Comparison of ENCODE assay signal across 21 cellular contexts in the genomic region with DNA sequence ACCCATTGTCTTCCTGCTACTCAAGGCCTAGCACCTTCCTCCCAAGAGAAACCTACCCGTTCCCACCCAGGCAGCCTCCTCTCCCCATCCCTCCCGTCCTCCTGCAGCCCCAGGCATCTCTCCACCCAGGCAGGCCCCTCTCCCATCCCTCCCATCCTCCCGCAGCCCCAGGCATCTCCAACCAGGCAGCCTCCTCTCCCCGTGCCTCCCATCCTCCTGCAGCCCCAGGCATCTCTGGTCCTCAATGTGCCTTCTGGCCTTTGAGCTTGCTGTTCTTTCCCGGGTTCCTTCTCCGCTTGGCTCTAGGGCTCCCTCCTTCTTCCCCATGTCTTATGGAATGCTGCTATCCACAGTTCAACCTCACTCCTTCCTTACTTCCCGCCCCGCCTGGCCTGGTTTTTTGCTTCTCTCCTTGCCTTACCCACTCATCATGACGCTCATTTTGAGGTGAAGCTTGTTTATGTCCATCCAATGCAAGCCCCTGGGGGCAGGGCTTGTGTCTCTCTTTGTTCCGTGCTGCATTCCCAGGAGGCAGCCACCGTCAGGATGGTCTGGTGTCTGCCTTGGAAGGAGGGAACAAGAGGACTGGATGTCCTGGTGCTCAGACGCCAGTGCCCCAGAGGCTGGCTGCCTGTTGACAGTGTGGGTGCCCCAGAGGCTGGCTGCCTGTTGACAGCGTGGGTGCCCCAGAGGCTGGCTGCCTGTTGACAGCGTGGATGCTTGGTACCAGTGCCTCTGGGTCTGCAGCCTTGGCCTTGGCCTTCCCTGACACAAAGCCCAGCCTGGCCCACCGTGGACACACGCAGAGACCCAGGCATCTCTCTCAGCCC.
A peak's percentile ranks its signal among the peaks of the same experiment; 100 is the strongest.
DNase-seq lines count a peak whose midpoint lies in the region; ATAC-seq and TF ChIP-seq lines count a peak whose summit lies in the region.
"Had no signal": no experiment of that assay in that cellular context is flagged by ENCODE, and none has a peak within 500 bp of the region (broad histone marks: within the 10 kb centered on the region; RNA-seq: fewer than 3 reads in every experiment).

No MANE protein-coding gene starts in this region.

- no peaks in the 10 kb centered on the region for H3K9me3 Mint-ChIP-seq in activated CD4-positive, alpha-beta T cell treated with anti-CD3 and anti-CD28 coated beads, Interleukin-2, amount 10 ng/mL, durations not matched to agents 24 days and 14 days
- no peaks in the 10 kb centered on the region for H3K9me3 Mint-ChIP-seq in T-helper 2 cell treated with Interferon-gamma antibody and Interleukin-4, amounts not matched to agents 5 μg/mL and 100 μg/mL, for 36 hours
- H3K9me3 Mint-ChIP-seq: activated T-helper 1 cell treated with anti-CD3 and anti-CD28 coated beads, Interleukin-12 subunit alpha, Interleukin-12 subunit beta, Interleukin-2, Interleukin-4 antibody, amounts not matched to agents 30 ng/mL and 10 ng/mL and 1 ng/mL, durations not matched to agents 14 hours and 24 hours and 36 hours; dendritic cell treated with granulocyte-macrophage colony-stimulating factor and Interleukin-4, amounts not matched to agents 40 ng/mL and 50 ng/mL, for 4 days had no signal

- H3K27me3 Mint-ChIP-seq in activated CD4-positive, alpha-beta T cell treated with anti-CD3 and anti-CD28 coated beads, Interleukin-2, amount 10 ng/mL, durations not matched to agents 24 days and 14 days, result no peaks in the 10 kb centered on the region
- H3K27me3 Mint-ChIP-seq in T-helper 2 cell treated with Interferon-gamma antibody and Interleukin-4, amounts not matched to agents 5 μg/mL and 100 μg/mL, for 36 hours (ENCODE audit: low read depth), result no peaks in the 10 kb centered on the region
- H3K27me3 Mint-ChIP-seq: dendritic cell treated with granulocyte-macrophage colony-stimulating factor and Interleukin-4, amounts not matched to agents 40 ng/mL and 50 ng/mL, for 4 days had no signal

- H3K36me3 ChIP-seq in lower lobe of right lung (no peaks in the 10 kb centered on the region), suprapubic skin (no peaks in the 10 kb centered on the region)
- H3K36me3 ChIP-seq: ovary had no signal

- 61% methylated on average over 12 of the region's 16 CpGs for WGBS in suprapubic skin

- no peak overlapping the region for H3K27ac Mint-ChIP-seq in activated CD4-positive, alpha-beta T cell treated with anti-CD3 and anti-CD28 coated beads, Interleukin-2, amount 10 ng/mL, durations not matched to agents 24 days and 14 days
- no peak overlapping the region for H3K27ac Mint-ChIP-seq in T-helper 2 cell treated with Interferon-gamma antibody and Interleukin-4, amounts not matched to agents 5 μg/mL and 100 μg/mL, for 36 hours
- H3K27ac Mint-ChIP-seq: activated CD8-positive, alpha-beta T cell treated with anti-CD3 and anti-CD28 coated beads, Interleukin-2, amount 10 ng/mL, durations not matched to agents 7 days and 5 days; activated T-helper 1 cell treated with anti-CD3 and anti-CD28 coated beads, Interleukin-12 subunit alpha, Interleukin-12 subunit beta, Interleukin-2, Interleukin-4 antibody, amounts not matched to agents 30 ng/mL and 10 ng/mL and 1 ng/mL, durations not matched to agents 14 hours and 24 hours and 36 hours; dendritic cell treated with granulocyte-macrophage colony-stimulating factor and Interleukin-4, amounts not matched to agents 40 ng/mL and 50 ng/mL, for 4 days had no signal

- H3K9me3 ChIP-seq in lower lobe of right lung, result no peaks in the 10 kb centered on the region
- H3K9me3 ChIP-seq in suprapubic skin, result no peaks in the 10 kb centered on the region
- H3K9me3 ChIP-seq: ovary had no signal

- no peaks in the 10 kb centered on the region for H3K4me1 Mint-ChIP-seq in activated CD4-positive, alpha-beta T cell treated with anti-CD3 and anti-CD28 coated beads, Interleukin-2, amount 10 ng/mL, durations not matched to agents 24 days and 14 days
- H3K4me1 Mint-ChIP-seq in T-helper 2 cell treated with Interferon-gamma antibody and Interleukin-4, amounts not matched to agents 5 μg/mL and 100 μg/mL, for 36 hours (ENCODE audit: low read depth), result no peaks in the 10 kb centered on the region

- no peak for TF ChIP-seq EP300 in suprapubic skin (IDR thresholded peaks at IDR 0.05)

- H3K27ac ChIP-seq in lower lobe of right lung (no peak overlapping the region), suprapubic skin (no peak overlapping the region)
- H3K27ac ChIP-seq: KMS-11, ovary had no signal

- H3K4me1 ChIP-seq in lower lobe of right lung (peaks cover 14% of the 10 kb centered on the region), suprapubic skin (peaks cover 3% of the 10 kb centered on the region)

- intact Hi-C loops in activated CD4-positive, alpha-beta T cell treated with anti-CD3 and anti-CD28 coated beads, Interleukin-2, amount 10 ng/mL, durations not matched to agents 24 days and 14 days (cut with micrococcal nuclease), result no loop called here
- intact Hi-C loops in lower lobe of right lung (cut with DNase I), result no loop called here

- H3K4me3 ChIP-seq in lower lobe of right lung (no peak overlapping the region), suprapubic skin (no peak overlapping the region)
- H3K4me3 ChIP-seq: lung, ovary had no signal

- no peaks in the 10 kb centered on the region for H3K36me3 Mint-ChIP-seq in activated CD4-positive, alpha-beta T cell treated with anti-CD3 and anti-CD28 coated beads, Interleukin-2, amount 10 ng/mL, durations not matched to agents 24 days and 14 days (ENCODE audit: low read depth)
- H3K36me3 Mint-ChIP-seq in T-helper 2 cell treated with Interferon-gamma antibody and Interleukin-4, amounts not matched to agents 5 μg/mL and 100 μg/mL, for 36 hours (ENCODE audit: low read depth), result no peaks in the 10 kb centered on the region

- no peak for TF ChIP-seq POLR2A in suprapubic skin (IDR thresholded peaks at IDR 0.05)

- DNase-seq in activated CD4-positive, alpha-beta T cell treated with anti-CD3 and anti-CD28 coated beads, Interleukin-2, amount 10 ng/mL, durations not matched to agents 24 days and 14 days, result peak; percentile 35
- no peak for DNase-seq in activated CD4-positive, alpha-beta T cell treated with anti-CD3 and anti-CD28 coated beads, Interleukin-2, amount 50 U/mL, for 48 hours
- peak; percentile 67 for DNase-seq in SK-N-DZ (ENCODE audit: low spot score)
- DNase-seq in lower lobe of right lung, result peak; percentile 9
- peak; percentile 44 to 74 for DNase-seq in suprapubic skin (ENCODE audit: low spot score in 2 of 2)
- no peak for DNase-seq in T-helper 2 cell treated with Interferon-gamma antibody and Interleukin-4, amounts not matched to agents 5 μg/mL and 100 μg/mL, for 36 hours (ENCODE audit: low spot score)
- DNase-seq: COR-L47; DND-41; foreskin fibroblast; NCI-H187 treated with DMSO at 0.1 percent for 48 hours; NCI-H345; SHP77 treated with DMSO at 0.1 percent for 48 hours; stimulated activated naive CD4-positive, alpha-beta T cell treated with Interleukin-2 at 50 U/mL for 16 hours had no signal

- H3K4me3 Mint-ChIP-seq in activated CD4-positive, alpha-beta T cell treated with anti-CD3 and anti-CD28 coated beads, Interleukin-2, amount 10 ng/mL, durations not matched to agents 24 days and 14 days, result no peak overlapping the region
- H3K4me3 Mint-ChIP-seq in T-helper 2 cell treated with Interferon-gamma antibody and Interleukin-4, amounts not matched to agents 5 μg/mL and 100 μg/mL, for 36 hours, result no peak overlapping the region
- H3K4me3 Mint-ChIP-seq: activated CD8-positive, alpha-beta T cell treated with anti-CD3 and anti-CD28 coated beads, Interleukin-2, amount 10 ng/mL, durations not matched to agents 7 days and 5 days; activated T-helper 1 cell treated with anti-CD3 and anti-CD28 coated beads, Interleukin-12 subunit alpha, Interleukin-12 subunit beta, Interleukin-2, Interleukin-4 antibody, amounts not matched to agents 30 ng/mL and 10 ng/mL and 1 ng/mL, durations not matched to agents 14 hours and 24 hours and 36 hours; dendritic cell treated with granulocyte-macrophage colony-stimulating factor and Interleukin-4, amounts not matched to agents 40 ng/mL and 50 ng/mL, for 4 days had no signal

- ATAC-seq in lower lobe of right lung, result no peak
- ATAC-seq in GM21723 (IDR thresholded peaks at IDR 0.05; ENCODE audit: unreplicated experiment), result no peak
- no peak for ATAC-seq in GM18519 (IDR thresholded peaks at IDR 0.05; ENCODE audit: low FRiP score, unreplicated experiment)
- ATAC-seq: activated CD8-positive, alpha-beta T cell treated with anti-CD3 and anti-CD28 coated beads, Interleukin-2, amount 10 ng/mL, durations not matched to agents 7 days and 5 days had no signal

- TF ChIP-seq CTCF in lower lobe of right lung (IDR thresholded peaks at IDR 0.05) (no peak), suprapubic skin (IDR thresholded peaks at IDR 0.05) (no peak)

- H3K27me3 ChIP-seq in lower lobe of right lung (ENCODE audit: low read depth), result peaks cover 26% of the 10 kb centered on the region
- H3K27me3 ChIP-seq in suprapubic skin, result peaks cover 60% of the 10 kb centered on the region
- H3K27me3 ChIP-seq: ovary had no signal

Comparison
In these comparisons a context has a peak if more than half of its experiments do, and no peak if none do; other contexts are left out.
1. DNase-seq: peak in activated CD4-positive, alpha-beta T cell treated with anti-CD3 and anti-CD28 coated beads, Interleukin-2, amount 10 ng/mL, durations not matched to agents 24 days and 14 days (single experiment), SK-N-DZ (single experiment), lower lobe of right lung (single experiment) and suprapubic skin (2 of 2); none in activated CD4-positive, alpha-beta T cell treated with anti-CD3 and anti-CD28 coated beads, Interleukin-2, amount 50 U/mL, for 48 hours (0 of 2) and T-helper 2 cell treated with Interferon-gamma antibody and Interleukin-4, amounts not matched to agents 5 μg/mL and 100 μg/mL, for 36 hours (single experiment).